Comparison of ENCODE assay signal across 11 cellular contexts in genomic region chr1:45679123-45679522, GRCh38. TPM values are rescaled to one million over a fixed set of nuclear protein-coding genes. Genes with fewer than 3 reads are reported as not detected.
A peak's percentile ranks its signal among the peaks of the same experiment; 100 is the strongest.
DNase-seq lines count a peak whose midpoint lies in the region; ATAC-seq and TF ChIP-seq lines count a peak whose summit lies in the region.
"Had no signal": no experiment of that assay in that cellular context is flagged by ENCODE, and none has a peak within 500 bp of the region (broad histone marks: within the 10 kb centered on the region; RNA-seq: fewer than 3 reads in every experiment).

No MANE protein-coding gene starts in this region.

- H3K36me3 Mint-ChIP-seq in immature natural killer cell = no peaks in the 10 kb centered on the region

- H3K79me2 ChIP-seq in ACC112 (ENCODE audit: control insufficient read depth, insufficient read depth, low read length, unreplicated experiment) = peaks cover 94% of the 10 kb centered on the region

- peak overlapping the region in 1 of 5 donors; percentile 29 for H3K4me3 Mint-ChIP-seq in immature natural killer cell

- intact Hi-C loops in ovary (cut with DNase I) = no loop called here

- TF ChIP-seq EP300 in ovary (IDR thresholded peaks at IDR 0.05) = no peak

- H2AFZ ChIP-seq in ACC112 (ENCODE audit: low read length, unreplicated experiment) = no peak overlapping the region

- H3K27me3 ChIP-seq in ACC112 (ENCODE audit: insufficient read depth, low read length) (no peaks in the 10 kb centered on the region), muscle layer of duodenum (ENCODE audit: low read depth, low read length) (no peaks in the 10 kb centered on the region), ovary (no peaks in the 10 kb centered on the region)

- TF ChIP-seq CTCF in ovary (IDR thresholded peaks at IDR 0.05) = no peak

- no peaks in the 10 kb centered on the region for H3K27me3 Mint-ChIP-seq in immature natural killer cell (ENCODE audit: low read depth in 3 of 3)

- peak; percentile 33 for DNase-seq in HS-27A (ENCODE audit: low read depth)
- DNase-seq in dermis blood vessel endothelial cell = peak; percentile 84
- no peak for DNase-seq in immature natural killer cell
- no peak for DNase-seq in ovary
- no peak for DNase-seq in cortex of kidney (lab: John Stamatoyannopoulos, UW)
- DNase-seq: activated naive CD4-positive, alpha-beta T cell; NCI-H524; stimulated activated CD4-positive, alpha-beta T cell treated with anti-CD3 and anti-CD28 coated beads, Interleukin-4, amount 100 ng/mL, for 4 hours had no signal

- H3K9me3 ChIP-seq in muscle layer of duodenum (ENCODE audit: control insufficient read depth in 1 of 2, low read length in 2 of 2) = no peaks in the 10 kb centered on the region
- H3K9me3 ChIP-seq in ovary = no peaks in the 10 kb centered on the region

- H3K4me1 ChIP-seq in ACC112 (ENCODE audit: control insufficient read depth, insufficient read depth, low read length, unreplicated experiment) = peaks cover 46% of the 10 kb centered on the region
- H3K4me1 ChIP-seq in muscle layer of duodenum (ENCODE audit: control insufficient read depth in 1 of 2, insufficient read depth in 2 of 2, low read length in 2 of 2) = peaks cover 24 to 71% of the 10 kb centered on the region in 2 donors
- peaks cover 10% of the 10 kb centered on the region for H3K4me1 ChIP-seq in ovary (ENCODE audit: insufficient read depth)

- TF ChIP-seq POLR2A in ovary (IDR thresholded peaks at IDR 0.05) = no peak

- H3K4me1 Mint-ChIP-seq in immature natural killer cell = peaks cover 64 to 88% of the 10 kb centered on the region in 2 donors

- ATAC-seq in HG03135 (IDR thresholded peaks at IDR 0.05; ENCODE audit: unreplicated experiment) = no peak

- H3K9me3 Mint-ChIP-seq in immature natural killer cell = no peaks in the 10 kb centered on the region

- peak overlapping the region in 1 of 6 donors; percentile 39 for H3K27ac Mint-ChIP-seq in immature natural killer cell

- H3K27ac ChIP-seq in ACC112 (ENCODE audit: low read depth, low read length) = peak overlapping the region; percentile 41
- H3K27ac ChIP-seq in muscle layer of duodenum (ENCODE audit: low read length) = peak overlapping the region; percentile 19
- H3K27ac ChIP-seq in ovary = no peak overlapping the region

- WGBS in ovary, 3 donors = 7 to 11% (median 10%) methylated on average over 3 of the region's 3 CpGs

- H3K4me3 ChIP-seq in ACC112 (ENCODE audit: low read depth, low read length) = peak overlapping the region; percentile 30
- no peak overlapping the region for H3K4me3 ChIP-seq in muscle layer of duodenum (ENCODE audit: low read depth in 1 of 2, low read length in 2 of 2)
- no peak overlapping the region for H3K4me3 ChIP-seq in ovary

- H3K36me3 ChIP-seq in ACC112 (ENCODE audit: insufficient read depth, low read length) (no peaks in the 10 kb centered on the region), muscle layer of duodenum (ENCODE audit: control insufficient read depth in 1 of 2, insufficient read depth in 2 of 2, low read length in 2 of 2) (no peaks in the 10 kb centered on the region), ovary (no peaks in the 10 kb centered on the region)

RNA-seq across cellular contexts. Expression of gene GPBP1L1, which starts 7.2 kb away (rescaled TPM):
- total RNA-seq in dermis blood vessel endothelial cell (120 and 145 TPM in 2 replicates), ovary (10 to 100 TPM; 72.7 to 89.5 (median 80.8) TPM)
- polyA plus RNA-seq in immature natural killer cell (100 to 1,000 TPM in 1 of 3 donors, 10 to 100 TPM in 2; 76.5 to 120 (median 78.4) TPM), ovary (10 to 100 TPM; 36.0 to 69.8 TPM)

RNA-seq across cellular contexts. Expression of gene TMEM69, which starts 8.9 kb away (rescaled TPM):
- total RNA-seq in dermis blood vessel endothelial cell (11.9 and 20.5 TPM in 2 replicates), ovary (10 to 100 TPM; 16.1 to 25.5 (median 19.1) TPM)
- polyA plus RNA-seq in immature natural killer cell (10 to 100 TPM; 15.2 to 33.7 (median 26.7) TPM), ovary (10 to 100 TPM; 24.2 to 35.5 TPM)

RNA-seq across cellular contexts. Expression of gene CCDC17, which starts 55.3 kb away (rescaled TPM):
- total RNA-seq in dermis blood vessel endothelial cell (1.2 and 1.6 TPM in 2 replicates), ovary (10 to 100 TPM in 1 of 7 donors, 1 to 10 TPM in 6; 1.3 to 30.2 (median 3.7) TPM)
- polyA plus RNA-seq in immature natural killer cell (under 1 TPM in 1 of 3 donors, not detected in 2; 0.47 TPM), ovary (1 to 10 TPM; 1.4 to 1.5 TPM)

Comparison
In these comparisons a context has a peak if more than half of its experiments do, and no peak if none do; other contexts are left out.
1. H3K27ac ChIP-seq: peak in ACC112 (single experiment) and muscle layer of duodenum (single experiment); none in ovary (0 of 2).
2. DNase-seq: peak in HS-27A (single experiment) and dermis blood vessel endothelial cell (single experiment); none in immature natural killer cell (0 of 3), ovary (0 of 5) and cortex of kidney (single experiment).